Comparison of ENCODE assay signal across 17 cellular contexts in the genomic region with DNA sequence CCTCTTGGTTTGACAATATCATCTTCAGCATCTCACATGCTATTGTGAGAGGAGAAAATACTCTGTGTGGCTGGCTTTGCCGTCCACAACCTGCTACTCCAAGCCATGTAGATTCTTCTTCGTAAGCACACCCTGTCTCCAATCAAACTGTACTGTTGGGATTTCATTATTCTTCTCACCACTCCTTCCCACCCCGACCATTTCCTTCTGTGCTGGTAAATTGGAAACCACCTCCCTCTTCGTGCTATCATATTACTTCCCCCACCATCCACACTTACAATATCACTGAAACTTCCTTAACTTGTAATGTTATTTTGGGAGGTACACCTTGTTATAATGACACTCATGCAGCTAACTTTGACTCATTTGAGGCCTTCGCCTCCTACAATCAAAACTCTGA. TPM values are rescaled to one million over a fixed set of nuclear protein-coding genes. Genes with fewer than 3 reads are reported as not detected.
A peak's percentile ranks its signal among the peaks of the same experiment; 100 is the strongest.
DNase-seq lines count a peak whose midpoint lies in the region; ATAC-seq and TF ChIP-seq lines count a peak whose summit lies in the region.
"Had no signal": no experiment of that assay in that cellular context is flagged by ENCODE, and none has a peak within 500 bp of the region (broad histone marks: within the 10 kb centered on the region; RNA-seq: fewer than 3 reads in every experiment).

No MANE protein-coding gene starts in this region.

- H3K9me3 ChIP-seq in liver (ENCODE audit: control insufficient read depth in 4 of 4, low read length in 3 of 4) (no peaks in the 10 kb centered on the region), aorta (ENCODE audit: control insufficient read depth, low read length) (no peaks in the 10 kb centered on the region)
- H3K9me3 ChIP-seq in CD8-positive, alpha-beta T cell (ENCODE audit: low read length): no peaks in the 10 kb centered on the region
- H3K9me3 ChIP-seq: Caco-2, HAP-1 had no signal

- H3K27ac ChIP-seq in liver (ENCODE audit: low read depth in 1 of 2, low read length in 2 of 2) (peak overlapping the region; percentile 31 to 78), aorta (ENCODE audit: low read depth in 1 of 2, low read length in 2 of 2) (no peak overlapping the region), dorsolateral prefrontal cortex (no peak overlapping the region)
- H3K27ac ChIP-seq in CD8-positive, alpha-beta T cell (ENCODE audit: low read depth, low read length): no peak overlapping the region

- no peaks in the 10 kb centered on the region for H3K4me1 Mint-ChIP-seq in CD8-positive, alpha-beta T cell (ENCODE audit: low read depth)
- H3K4me1 Mint-ChIP-seq: CD4-positive, alpha-beta memory T cell had no signal

- no peak overlapping the region for H3K4me3 Mint-ChIP-seq in CD8-positive, alpha-beta T cell
- H3K4me3 Mint-ChIP-seq: CD4-positive, alpha-beta memory T cell; HFFc6 had no signal

- H3K27me3 Mint-ChIP-seq in CD8-positive, alpha-beta T cell (ENCODE audit: low read depth): peaks cover 9% of the 10 kb centered on the region

- POLR2A ChIA-PET in CD8-positive, alpha-beta T cell (lab: Charles Lee): no interaction called here

- H3K36me3 Mint-ChIP-seq in CD8-positive, alpha-beta T cell: no peaks in the 10 kb centered on the region
- H3K36me3 Mint-ChIP-seq: CD4-positive, alpha-beta memory T cell had no signal

- no peak overlapping the region for H3K9ac ChIP-seq in liver (ENCODE audit: low read depth in 1 of 2, low read length in 2 of 2)

- TF ChIP-seq POLR2A in NB4 (IDR thresholded peaks at IDR 0.05; ENCODE audit: extremely low read depth, insufficient read length): no peak

- H3K36me3 ChIP-seq in liver (ENCODE audit: control insufficient read depth in 4 of 4, insufficient read depth in 3 of 4, low read depth in 1 of 4, low read length in 3 of 4) (peaks cover 0 to 3% (median 0%) of the 10 kb centered on the region in 4 donors), aorta (ENCODE audit: control insufficient read depth in 1 of 2, insufficient read depth in 2 of 2, low read length in 1 of 2) (no peaks in the 10 kb centered on the region)
- H3K36me3 ChIP-seq in CD8-positive, alpha-beta T cell (ENCODE audit: insufficient read depth, low read length): no peaks in the 10 kb centered on the region
- H3K36me3 ChIP-seq: HAP-1 had no signal

- DNase-seq in KBM-7 (peak; percentile 52), NB4 (ENCODE audit: low read depth) (peak; percentile 58), aorta (no peak), dorsolateral prefrontal cortex (no peak)
- no peak for DNase-seq in CD8-positive, alpha-beta T cell
- DNase-seq: C1 segment of cervical spinal cord; Caco-2; CD4-positive, alpha-beta memory T cell; DMS153; DND-41; GOT3; HFFc6 had no signal

- CTCF ChIA-PET in CD8-positive, alpha-beta T cell (lab: Charles Lee): interaction anchor here (0.7 kb wide), 1 partner anchor 1029 kb away, joined by 3 read pairs; no protein-coding TSS in a partner anchor

- no peak for TF ChIP-seq CTCF in NB4 (IDR thresholded peaks at IDR 0.05; ENCODE audit: low read depth, low read length)
- TF ChIP-seq CTCF in liver (IDR thresholded peaks at IDR 0.05; ENCODE audit: low read depth, low read length, missing input control): no peak
- no peak for TF ChIP-seq CTCF in dorsolateral prefrontal cortex (IDR thresholded peaks at IDR 0.05 in 54 of 56, conservative IDR thresholded peaks at IDR 0.05 in 2 of 56; ENCODE audit: low read depth in 1 of 56, partially characterized antibody in 56 of 56)
- TF ChIP-seq CTCF in CD8-positive, alpha-beta T cell (IDR thresholded peaks at IDR 0.05): no peak

- H3K4me1 ChIP-seq in liver (ENCODE audit: control insufficient read depth in 4 of 4, insufficient read depth in 4 of 4, low read length in 3 of 4): peaks cover 11 to 79% (median 45%) of the 10 kb centered on the region in 4 donors
- H3K4me1 ChIP-seq in aorta (ENCODE audit: control insufficient read depth in 1 of 2, insufficient read depth in 2 of 2, low read length in 2 of 2): no peaks in the 10 kb centered on the region
- H3K4me1 ChIP-seq in CD8-positive, alpha-beta T cell (ENCODE audit: insufficient read depth, low read length): no peaks in the 10 kb centered on the region
- H3K4me1 ChIP-seq: HAP-1 had no signal

- H3K4me3 ChIP-seq in NB4 (ENCODE audit: low read depth, low read length): no peak overlapping the region
- H3K4me3 ChIP-seq in liver (ENCODE audit: low read depth in 1 of 3, low read length in 3 of 3): no peak overlapping the region
- H3K4me3 ChIP-seq in aorta (ENCODE audit: low read length in 2 of 2): no peak overlapping the region
- no peak overlapping the region for H3K4me3 ChIP-seq in dorsolateral prefrontal cortex
- no peak overlapping the region for H3K4me3 ChIP-seq in CD8-positive, alpha-beta T cell (ENCODE audit: low read depth, low read length)
- H3K4me3 ChIP-seq: HAP-1 had no signal

- intact Hi-C loops in aorta (cut with DNase I) (no loop called here), dorsolateral prefrontal cortex (cut with DNase I) (no loop called here)
- intact Hi-C loops in CD8-positive, alpha-beta T cell (cut with DNase I, micrococcal nuclease): no loop called here

- in situ Hi-C loops in KBM-7 (cut with MboI; ENCODE audit: low pct_unique_long_range_greater_than_20kb, low sequenced_read_pairs): no loop called here

- no peaks in the 10 kb centered on the region for H3K9me3 Mint-ChIP-seq in CD8-positive, alpha-beta T cell
- H3K9me3 Mint-ChIP-seq: CD4-positive, alpha-beta memory T cell; HFFc6 had no signal

- no peak overlapping the region for H3K27ac Mint-ChIP-seq in CD8-positive, alpha-beta T cell
- H3K27ac Mint-ChIP-seq: CD4-positive, alpha-beta memory T cell; HFFc6 had no signal

- 85% methylated on average over 5 of the region's 5 CpGs for WGBS in liver
- WGBS in aorta, 2 donors: 81 to 83% methylated on average over 5 of the region's 5 CpGs

- no peak for TF ChIP-seq RAD21 in liver (IDR thresholded peaks at IDR 0.05)

- no peak for ATAC-seq in aorta (ENCODE audit: low FRiP score)
- ATAC-seq in CD8-positive, alpha-beta T cell: no peak

- H3K27me3 ChIP-seq in liver (ENCODE audit: control insufficient read depth in 4 of 4, insufficient read depth in 4 of 4, low read length in 3 of 4) (no peaks in the 10 kb centered on the region), aorta (ENCODE audit: control insufficient read depth in 1 of 2, insufficient read depth in 2 of 2, low read length in 1 of 2) (no peaks in the 10 kb centered on the region), dorsolateral prefrontal cortex (no peaks in the 10 kb centered on the region)
- no peaks in the 10 kb centered on the region for H3K27me3 ChIP-seq in CD8-positive, alpha-beta T cell (ENCODE audit: insufficient read depth, low read length)

TF ChIP-seq in liver, 16 proteins besides CTCF, POLR2A, EP300 and RAD21 (continues in another document):
- TF ChIP-seq, protein P1, sequence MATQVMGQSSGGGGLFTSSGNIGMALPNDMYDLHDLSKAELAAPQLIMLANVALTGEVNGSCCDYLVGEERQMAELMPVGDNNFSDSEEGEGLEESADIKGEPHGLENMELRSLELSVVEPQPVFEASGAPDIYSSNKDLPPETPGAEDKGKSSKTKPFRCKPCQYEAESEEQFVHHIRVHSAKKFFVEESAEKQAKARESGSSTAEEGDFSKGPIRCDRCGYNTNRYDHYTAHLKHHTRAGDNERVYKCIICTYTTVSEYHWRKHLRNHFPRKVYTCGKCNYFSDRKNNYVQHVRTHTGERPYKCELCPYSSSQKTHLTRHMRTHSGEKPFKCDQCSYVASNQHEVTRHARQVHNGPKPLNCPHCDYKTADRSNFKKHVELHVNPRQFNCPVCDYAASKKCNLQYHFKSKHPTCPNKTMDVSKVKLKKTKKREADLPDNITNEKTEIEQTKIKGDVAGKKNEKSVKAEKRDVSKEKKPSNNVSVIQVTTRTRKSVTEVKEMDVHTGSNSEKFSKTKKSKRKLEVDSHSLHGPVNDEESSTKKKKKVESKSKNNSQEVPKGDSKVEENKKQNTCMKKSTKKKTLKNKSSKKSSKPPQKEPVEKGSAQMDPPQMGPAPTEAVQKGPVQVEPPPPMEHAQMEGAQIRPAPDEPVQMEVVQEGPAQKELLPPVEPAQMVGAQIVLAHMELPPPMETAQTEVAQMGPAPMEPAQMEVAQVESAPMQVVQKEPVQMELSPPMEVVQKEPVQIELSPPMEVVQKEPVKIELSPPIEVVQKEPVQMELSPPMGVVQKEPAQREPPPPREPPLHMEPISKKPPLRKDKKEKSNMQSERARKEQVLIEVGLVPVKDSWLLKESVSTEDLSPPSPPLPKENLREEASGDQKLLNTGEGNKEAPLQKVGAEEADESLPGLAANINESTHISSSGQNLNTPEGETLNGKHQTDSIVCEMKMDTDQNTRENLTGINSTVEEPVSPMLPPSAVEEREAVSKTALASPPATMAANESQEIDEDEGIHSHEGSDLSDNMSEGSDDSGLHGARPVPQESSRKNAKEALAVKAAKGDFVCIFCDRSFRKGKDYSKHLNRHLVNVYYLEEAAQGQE (IDR thresholded peaks at IDR 0.05): no peak
- TF ChIP-seq FOXA2 (IDR thresholded peaks at IDR 0.05) (no peak), EGR1 (IDR thresholded peaks at IDR 0.05; ENCODE audit: low read depth in 2 of 2) (no peak), GABPA (IDR thresholded peaks at IDR 0.05 in 1 of 2, conservative IDR thresholded peaks at IDR 0.05 in 1 of 2) (no peak), RXRA (IDR thresholded peaks at IDR 0.05) (no peak), NR2F2 (IDR thresholded peaks at IDR 0.05) (no peak), SP1 (IDR thresholded peaks at IDR 0.05) (no peak)
- TF ChIP-seq, protein P2, sequence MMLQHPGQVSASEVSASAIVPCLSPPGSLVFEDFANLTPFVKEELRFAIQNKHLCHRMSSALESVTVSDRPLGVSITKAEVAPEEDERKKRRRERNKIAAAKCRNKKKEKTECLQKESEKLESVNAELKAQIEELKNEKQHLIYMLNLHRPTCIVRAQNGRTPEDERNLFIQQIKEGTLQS (IDR thresholded peaks at IDR 0.05): no peak

RNA-seq across cellular contexts. Expression of a gene that starts 3.2 kb away (rescaled TPM):
- total RNA-seq in liver (1,000 to 10,000 TPM in 1 of 2 donors, 100 to 1,000 TPM in 1; 254 to 1,548 TPM), aorta (not detected), dorsolateral prefrontal cortex (under 1 TPM in 1 of 120 experiments, not detected in 119; 0.36 TPM)
- polyA plus RNA-seq in liver (1,000 to 10,000 TPM; 1,307 to 1,572 TPM), aorta (not detected)
- total RNA-seq in CD8-positive, alpha-beta T cell: not detected
- total RNA-seq: A172; A673; CD4-positive, alpha-beta memory T cell; HFFc6 had no signal
- polyA plus RNA-seq: BJ; CD4-positive, alpha-beta memory T cell had no signal

RNA-seq across cellular contexts. Expression of a gene that starts 30.6 kb away (rescaled TPM):
- total RNA-seq in liver (under 1 TPM; 0.59 to 0.65 TPM), aorta (not detected), dorsolateral prefrontal cortex (under 1 TPM in 6 of 120 experiments, not detected in 114; 0.26 to 0.76 (median 0.30) TPM)
- polyA plus RNA-seq in liver (1 to 10 TPM; 1.6 to 8.8 TPM), aorta (1 to 10 TPM in 1 of 2 donors, not detected in 1; 5.5 TPM)
- total RNA-seq in CD8-positive, alpha-beta T cell: not detected
- total RNA-seq: A172; A673; CD4-positive, alpha-beta memory T cell; HFFc6 had no signal
- polyA plus RNA-seq: BJ; CD4-positive, alpha-beta memory T cell had no signal

RNA-seq across cellular contexts. Expression of a gene that starts 40.7 kb away (rescaled TPM):
- total RNA-seq in liver (under 1 TPM; under 0.01 to 0.08 TPM), aorta (under 1 TPM; 0.13 to 0.45 TPM), dorsolateral prefrontal cortex (under 1 TPM in 6 of 120 experiments, not detected in 114; 0.08 to 0.22 (median 0.11) TPM)
- polyA plus RNA-seq in liver (under 1 TPM; 0.01 to 0.13 TPM), aorta (not detected)
- total RNA-seq in CD8-positive, alpha-beta T cell: not detected
- total RNA-seq: A172; A673; Caco-2; CD4-positive, alpha-beta memory T cell; HFFc6 had no signal
- polyA plus RNA-seq: BJ; CD4-positive, alpha-beta memory T cell had no signal

RNA-seq across cellular contexts. Expression of a gene that starts 45.4 kb away (rescaled TPM):
- total RNA-seq in liver: under 1 TPM; 0.08 to 0.14 TPM
- polyA plus RNA-seq in liver: under 1 TPM; 0.03 to 0.21 TPM
- under 1 TPM; 0.72 to 0.78 TPM for total RNA-seq in aorta
- polyA plus RNA-seq in aorta: under 1 TPM in 1 of 2 donors, not detected in 1; 0.25 TPM
- 1,000 to 10,000 TPM in 108 of 120 experiments, 100 to 1,000 TPM in 12; 869 to 1,843 (median 1,153) TPM for total RNA-seq in dorsolateral prefrontal cortex
- total RNA-seq in CD8-positive, alpha-beta T cell: not detected
- total RNA-seq: CD4-positive, alpha-beta memory T cell; HFFc6 had no signal
- polyA plus RNA-seq: CD4-positive, alpha-beta memory T cell had no signal

Comparison
In these comparisons a context has a peak if more than half of its experiments do, and no peak if none do; other contexts are left out.
1. DNase-seq: peak in KBM-7 (single experiment) and NB4 (single experiment); none in aorta (0 of 2), dorsolateral prefrontal cortex (0 of 10) and CD8-positive, alpha-beta T cell (0 of 7).
2. H3K27ac ChIP-seq: peak in liver (2 of 2); none in aorta (0 of 2), dorsolateral prefrontal cortex (0 of 59) and CD8-positive, alpha-beta T cell (single experiment).
3. RNA of a gene that starts 3.2 kb away (total RNA-seq): 254 to 1,548 TPM in liver; not detected in aorta, 0.36 TPM in dorsolateral prefrontal cortex and not detected in CD8-positive, alpha-beta T cell; every median in the first group is over 100 times any median in the second.